25 cellular contexts compared by ENCODE assay signal in genomic region chr10:53135897-53136253, GRCh38.
DNase-seq lines count a peak whose midpoint lies in the region; ATAC-seq and TF ChIP-seq lines count a peak whose summit lies in the region.
"Had no signal": no experiment of that assay in that cellular context is flagged by ENCODE, and none has a peak within 500 bp of the region (broad histone marks: within the 10 kb centered on the region; RNA-seq: fewer than 3 reads in every experiment).

No MANE protein-coding gene starts in this region.

- H3K9me3 Mint-ChIP-seq in H9 = no peaks in the 10 kb centered on the region
- peaks cover 6% of the 10 kb centered on the region for H3K9me3 Mint-ChIP-seq in type B pancreatic cell
- H3K9me3 Mint-ChIP-seq: CD4-positive, alpha-beta T cell had no signal

- no peak overlapping the region for H3T11ph ChIP-seq in H9 (ENCODE audit: low read length)

- no peak overlapping the region for H3K4me2 ChIP-seq in H9 (ENCODE audit: insufficient read depth, insufficient read length, low read length)
- H3K4me2 ChIP-seq: A549; BLaER1 treated with 17β-estradiol and CSF1 and Interleukin-3, amounts not matched to agents 10 nM and 100 nM had no signal

- peaks cover 5 to 6% of the 10 kb centered on the region in 2 experiments for H3K4me1 Mint-ChIP-seq in H9
- peaks cover 17% of the 10 kb centered on the region for H3K4me1 Mint-ChIP-seq in type B pancreatic cell (ENCODE audit: unreplicated experiment)

- no peak overlapping the region for H3K27ac ChIP-seq in H9 (ENCODE audit: insufficient read length, low read depth, low read length)
- H3K27ac ChIP-seq: A549; BLaER1 treated with 17β-estradiol and CSF1 and Interleukin-3, amounts not matched to agents 10 nM and 100 nM; GM23248; Peyer's patch; SK-N-MC had no signal

- no peak overlapping the region for H3K56ac ChIP-seq in H9 (ENCODE audit: insufficient read length, low read depth, low read length)

- H3K18ac ChIP-seq in H9 (ENCODE audit: insufficient read length, low read depth, low read length) = no peak overlapping the region

- H3K27me3 ChIP-seq in H9 (ENCODE audit: insufficient read depth, low read length) = no peaks in the 10 kb centered on the region
- H3K27me3 ChIP-seq: BLaER1 treated with 17β-estradiol and CSF1 and Interleukin-3, amounts not matched to agents 10 nM and 100 nM; Peyer's patch had no signal

- H3K27me3 Mint-ChIP-seq in H9 (ENCODE audit: low read depth) (no peaks in the 10 kb centered on the region), type B pancreatic cell (no peaks in the 10 kb centered on the region)
- H3K27me3 Mint-ChIP-seq: CD4-positive, alpha-beta T cell had no signal

- no peaks in the 10 kb centered on the region for H3K79me1 ChIP-seq in H9 (ENCODE audit: insufficient read depth, low read depth, low read length, poor library complexity, severe bottlenecking)

- no peaks in the 10 kb centered on the region for H3K36me3 Mint-ChIP-seq in H9 (ENCODE audit: insufficient read depth in 1 of 3, low read depth in 3 of 3)
- H3K36me3 Mint-ChIP-seq in type B pancreatic cell = no peaks in the 10 kb centered on the region

- TF ChIP-seq CTCF in H9 (conservative IDR thresholded peaks at IDR 0.05) (no peak), type B pancreatic cell (conservative IDR thresholded peaks at IDR 0.05) (no peak)

- H2AFZ ChIP-seq in H9 (ENCODE audit: low read length) = peak overlapping the region; percentile 48
- H2AFZ ChIP-seq: GM23248 had no signal

- H3K27ac Mint-ChIP-seq in H9 (no peak overlapping the region), type B pancreatic cell (no peak overlapping the region)
- H3K27ac Mint-ChIP-seq: CD4-positive, alpha-beta T cell had no signal

- no peaks in the 10 kb centered on the region for H3K79me2 ChIP-seq in H9 (ENCODE audit: insufficient read depth, low read length)

- H4K91ac ChIP-seq in H9 (ENCODE audit: insufficient read length, low read depth, low read length) = no peak overlapping the region

- no peak overlapping the region for H3K4ac ChIP-seq in H9 (ENCODE audit: low read depth, low read length)

- no peak overlapping the region for H2AK5ac ChIP-seq in H9 (ENCODE audit: insufficient read length, low read length)

- no peak overlapping the region for H3K9ac ChIP-seq in H9 (ENCODE audit: extremely low read depth, insufficient read length, low read length)
- H3K9ac ChIP-seq: BLaER1 treated with 17β-estradiol and CSF1 and Interleukin-3, amounts not matched to agents 10 nM and 100 nM; GM23248 had no signal

- H2BK12ac ChIP-seq in H9 (ENCODE audit: insufficient read length, low read depth, low read length) = no peak overlapping the region

- no peak overlapping the region for H2BK120ac ChIP-seq in H9 (ENCODE audit: low read depth, low read length, poor library complexity, severe bottlenecking)

- WGBS in H9 (ENCODE audit: extremely low coverage, insufficient read length, low lambda C conversion rate) = no CpG with 5 or more reads among the region's 2 CpGs

- no peaks in the 10 kb centered on the region for H3K9me3 ChIP-seq in H9 (ENCODE audit: control insufficient read depth, low read depth, low read length)
- H3K9me3 ChIP-seq: A549; BLaER1 treated with 17β-estradiol and CSF1 and Interleukin-3, amounts not matched to agents 10 nM and 100 nM; Peyer's patch had no signal

- H3K23me2 ChIP-seq in H9 (ENCODE audit: insufficient read length, low read depth, low read length, poor library complexity, severe bottlenecking) = no peaks in the 10 kb centered on the region

- no peak overlapping the region for H3K14ac ChIP-seq in H9 (ENCODE audit: insufficient read depth, low read length)

- DNase-seq in H9 (no peak), GOT3 (lab: John Stamatoyannopoulos, UW) (no peak), type B pancreatic cell (ENCODE audit: extremely low spot score, unreplicated experiment) (no peak)
- no peak for DNase-seq in activated CD4-positive, CD25-positive, alpha-beta regulatory T cell treated with anti-CD3 and anti-CD28 coated beads, Interleukin-2, amount 50 U/mL, for 72 hours
- DNase-seq: AML-193; CD4-positive, alpha-beta T cell; GM23248; HCEC 1CT; NCI-H1092 treated with DMSO at 0.1 percent for 48 hours; NCI-H1436; NCI-H187; NCI-H2081 treated with DMSO at 0.1 percent for 48 hours; NCI-H2171; NCI-H226; NCI-H510A; NCI-H69; OCI-M1; Peyer's patch; SIG-M5 had no signal

- H4K20me1 ChIP-seq in H9 (ENCODE audit: control insufficient read depth, insufficient read depth, insufficient read length) = no peaks in the 10 kb centered on the region
- H4K20me1 ChIP-seq: BLaER1 treated with 17β-estradiol and CSF1 and Interleukin-3, amounts not matched to agents 10 nM and 100 nM had no signal

- ATAC-seq in GM19324 (IDR thresholded peaks at IDR 0.05; ENCODE audit: low FRiP score, unreplicated experiment) (peak; percentile 33), HG03175 (IDR thresholded peaks at IDR 0.05; ENCODE audit: unreplicated experiment) (peak; percentile 33), HG02981 (IDR thresholded peaks at IDR 0.05; ENCODE audit: unreplicated experiment) (no peak)
- ATAC-seq: A549 had no signal

- H3K23ac ChIP-seq in H9 (ENCODE audit: insufficient read length, low read depth, low read length) = no peak overlapping the region

- no peak overlapping the region for H2BK20ac ChIP-seq in H9 (ENCODE audit: low read depth, low read length, poor library complexity, severe bottlenecking)

- H2BK5ac ChIP-seq in H9 (ENCODE audit: insufficient read length, low read length) = no peak overlapping the region

- no peaks in the 10 kb centered on the region for H3K4me1 ChIP-seq in H9 (ENCODE audit: insufficient read depth, low read length)
- H3K4me1 ChIP-seq: A549, Peyer's patch had no signal

- no peak overlapping the region for H4K5ac ChIP-seq in H9 (ENCODE audit: insufficient read length, low read depth, low read length)

- H2BK15ac ChIP-seq in H9 (ENCODE audit: low read depth, low read length) = no peak overlapping the region

- no peak overlapping the region for H4K8ac ChIP-seq in H9 (replicated peaks; ENCODE audit: insufficient read length, low read depth, low read length)

- H3K4me3 Mint-ChIP-seq in H9 (no peak overlapping the region), type B pancreatic cell (no peak overlapping the region)
- H3K4me3 Mint-ChIP-seq: CD4-positive, alpha-beta T cell had no signal
